In genomic region chr18:74291771-74292540, GRCh38 we compare ENCODE assay signal across 8 cellular contexts. TPM values are rescaled to one million over a fixed set of nuclear protein-coding genes. Genes with fewer than 3 reads are reported as not detected.
A peak's percentile ranks its signal among the peaks of the same experiment; 100 is the strongest.
DNase-seq lines count a peak whose midpoint lies in the region; ATAC-seq and TF ChIP-seq lines count a peak whose summit lies in the region.

TSS of gene CYB5A (minus strand) at chr18:74291963. CDS start at chr18:74291875, 88 bp downstream.

- H3K27me3 ChIP-seq in HUES48 (ENCODE audit: control insufficient read depth, insufficient read depth, low read length) (no peaks in the 10 kb centered on the region), PC-9 (ENCODE audit: insufficient read depth, low read depth) (no peaks in the 10 kb centered on the region), muscle layer of duodenum (ENCODE audit: low read depth, low read length) (no peaks in the 10 kb centered on the region)

- in situ Hi-C loops in Caki2 (cut with HindIII; ENCODE audit: low pct_unique_long_range_greater_than_20kb, low sequenced_read_pairs): no loop called here

- H3K9me3 ChIP-seq in HUES48 (ENCODE audit: control insufficient read depth, insufficient read depth, low read length) (peaks cover 7% of the 10 kb centered on the region; the same call in 1 of the 2 replicates), PC-9 (ENCODE audit: insufficient read depth, low read depth) (no peaks in the 10 kb centered on the region), muscle layer of duodenum (ENCODE audit: control insufficient read depth in 1 of 2, low read length in 2 of 2) (no peaks in the 10 kb centered on the region)

- no peaks in the 10 kb centered on the region for H3F3A ChIP-seq in PC-9 (ENCODE audit: insufficient read depth, low read depth)

- DNase-seq in Caki2 (ENCODE audit: low read depth): peak; percentile 94
- peak; percentile 88 to 98 for DNase-seq in PC-9
- peak; percentile 99 for DNase-seq in activated T-cell treated with anti-CD3 and anti-CD28 coated beads, Interleukin-2, amount 50 U/mL, for 48 hours
- peak; percentile 97 to 98 for DNase-seq in stimulated activated CD8-positive, alpha-beta memory T cell treated with anti-CD3 and anti-CD28 coated beads, Interleukin-7, amount 100 ng/mL, for 4 hours (ENCODE audit: low read depth in 2 of 2)

- TF ChIP-seq CTCF in PC-9 (conservative IDR thresholded peaks at IDR 0.05): peak; percentile 43; the same call in 1 of the 2 replicates

- H3K4me1 ChIP-seq in HUES48 (ENCODE audit: control insufficient read depth, insufficient read depth, low read length) (peaks cover 23% of the 10 kb centered on the region), PC-9 (replicated peaks; ENCODE audit: insufficient read depth) (peaks cover 45% of the 10 kb centered on the region), muscle layer of duodenum (ENCODE audit: control insufficient read depth in 1 of 2, insufficient read depth in 2 of 2, low read length in 2 of 2) (peaks cover 13 to 14% of the 10 kb centered on the region in 2 donors)

- H3K79me2 ChIP-seq in PC-9 (ENCODE audit: low read depth): peaks cover 45% of the 10 kb centered on the region

- intact Hi-C loops in PC-9 (cut with micrococcal nuclease; ENCODE audit: unreplicated experiment): loop anchor here (1.0 to 5.0 kb wide), 4 partner anchors 25 to 205 kb away; partner anchors contain the start of genes CNDP2, FBXO15 and TIMM21

- no TSS peak for BruUV-seq in PC-9 (replicated peaks; lab: Mats Ljungman, UMichigan)

- peak within 1 kb of the TSS; percentile 95 for H3K4me2 ChIP-seq in PC-9

- H3K4me3 ChIP-seq in HUES48 (ENCODE audit: low read depth, low read length) (peak within 1 kb of the TSS; percentile 87), PC-9 (peak within 1 kb of the TSS; percentile 81), muscle layer of duodenum (ENCODE audit: low read depth in 1 of 2, low read length in 2 of 2) (peak within 1 kb of the TSS; percentile 80 to 97)

- H3K27ac ChIP-seq in HUES48 (ENCODE audit: low read depth, low read length) (no peak within 1 kb of the TSS), PC-9 (0 out of 2 replicates have a peak within 1 kb of the TSS, but pooled peaks have one; percentile 13), muscle layer of duodenum (ENCODE audit: low read length) (peak within 1 kb of the TSS; percentile 82)

- no peaks in the 10 kb centered on the region for H3K9me2 ChIP-seq in PC-9 (ENCODE audit: insufficient read depth)

- H2AFZ ChIP-seq in PC-9: peak within 1 kb of the TSS; percentile 97

- CTCF ChIA-PET in PC-9 (lab: Charles Lee): no interaction called here

- H4K20me1 ChIP-seq in PC-9 (ENCODE audit: insufficient read depth): no peaks in the 10 kb centered on the region

- H3K36me3 ChIP-seq in HUES48 (ENCODE audit: control insufficient read depth, insufficient read depth, low read length): no peaks in the 10 kb centered on the region
- no peaks in the 10 kb centered on the region for H3K36me3 ChIP-seq in PC-9 (ENCODE audit: low read depth)
- no peaks in the 10 kb centered on the region for H3K36me3 ChIP-seq in muscle layer of duodenum (ENCODE audit: control insufficient read depth in 1 of 2, insufficient read depth in 2 of 2, low read length in 2 of 2)

- H3K9ac ChIP-seq in HUES48 (ENCODE audit: low read depth, low read length): peak within 1 kb of the TSS; percentile 47

- ATAC-seq in GM21367 (IDR thresholded peaks at IDR 0.05; ENCODE audit: unreplicated experiment) (peak; percentile 99), esophagus mucosa (peak; percentile 100)

- POLR2A ChIA-PET in PC-9 (lab: Charles Lee; ENCODE audit: unreplicated experiment): no interaction called here

RNA-seq across cellular contexts. Expression of gene CYB5A, which starts in this region (rescaled TPM):
- 25.3 and 37.5 TPM in 2 replicates for total RNA-seq in Caki2 (2014; rRNA removed; shearing (Covaris generic); ENCODE audit: low replicate concordance)
- 105 and 109 TPM in 2 replicates for total RNA-seq in PC-9 (2021)
- total RNA-seq in esophagus mucosa: 74.4 TPM
